Comparison of ENCODE assay signal across 8 cellular contexts in the genomic region with DNA sequence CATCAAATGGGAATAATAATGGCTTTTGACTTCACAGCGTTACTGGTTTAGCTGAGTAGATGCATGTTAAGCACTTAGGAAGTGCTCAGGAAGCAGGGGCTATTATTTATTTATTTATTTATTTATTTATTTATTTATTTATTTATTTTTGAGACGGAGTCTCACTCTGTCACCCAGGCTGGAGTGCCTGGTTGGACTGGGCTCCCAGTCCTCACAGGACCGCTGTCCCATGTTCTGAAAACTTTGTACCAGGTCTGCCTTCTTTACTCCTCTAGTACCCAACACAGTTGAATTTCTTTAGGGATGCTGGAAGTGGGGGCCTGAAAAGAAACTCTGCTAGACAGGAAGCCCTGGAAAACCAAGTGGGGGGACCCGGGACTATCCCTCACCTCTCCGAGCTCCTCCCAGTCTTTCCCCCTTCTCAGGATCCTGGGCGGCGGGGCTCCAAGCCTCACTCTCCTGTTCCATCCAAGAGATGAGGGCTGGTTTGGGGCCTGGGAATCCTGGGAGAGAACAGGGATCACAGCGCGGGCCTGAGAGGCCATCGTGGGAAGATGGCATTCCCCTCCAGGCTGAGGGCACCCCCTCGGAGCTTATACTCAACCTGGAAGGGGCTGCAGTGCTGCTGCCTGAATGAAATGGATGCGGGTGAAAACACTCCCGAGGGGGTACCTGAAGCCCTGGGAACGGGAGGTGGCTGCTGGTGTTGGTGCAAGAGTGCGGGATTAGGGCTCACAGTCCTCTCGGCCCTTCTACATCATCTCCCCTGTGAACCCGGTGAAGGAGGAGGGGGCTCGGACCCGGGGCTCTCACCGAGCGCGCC. TPM values are rescaled to one million over a fixed set of nuclear protein-coding genes. Genes with fewer than 3 reads are reported as not detected.
DNase-seq lines count a peak whose midpoint lies in the region; ATAC-seq and TF ChIP-seq lines count a peak whose summit lies in the region.

No MANE protein-coding gene starts in this region.

- H3K4me1 Mint-ChIP-seq in GM23338 (peaks cover 15% of the 10 kb centered on the region), osteocyte (ENCODE audit: unreplicated experiment) (peaks cover 19% of the 10 kb centered on the region)
- peaks cover 51% of the 10 kb centered on the region for H3K4me1 Mint-ChIP-seq in activated CD8-positive, alpha-beta T cell treated with anti-CD3 and anti-CD28 coated beads, Interleukin-2, amount 10 ng/mL, durations not matched to agents 7 days and 5 days (ENCODE audit: low read depth)

- no peaks in the 10 kb centered on the region for H3K9me2 ChIP-seq in GM23338 (ENCODE audit: insufficient read depth)

- POLR2A ChIA-PET in AG04449 (lab: Yijun Ruan, JAX) = interaction anchor here (1.7 to 2.4 kb wide), 3 partner anchors 13 to 36 kb away, joined by 4 to 23 read pairs (median 6); partner anchors contain the start of genes ZNF747, ZNF764 and ZNF785
- POLR2A ChIA-PET in activated CD8-positive, alpha-beta T cell treated with anti-CD3 and anti-CD28 coated beads, Interleukin-2, amount 10 ng/mL, durations not matched to agents 7 days and 5 days (lab: Charles Lee) = interaction anchor here (1.0 to 3.3 kb wide), 8 partner anchors 9 to 127 kb away, joined by 3 to 61 read pairs (median 15); partner anchors contain the start of genes ZNF747, ZNF764 and ZNF785

- DNase-seq in AG04449 (ENCODE audit: low read depth, low spot score) (no peak), GM23338 (ENCODE audit: low spot score) (peak; percentile 58), globus pallidus (ENCODE audit: low spot score) (peak; percentile 26), osteocyte (ENCODE audit: extremely low spot score, unreplicated experiment) (no peak), NCI-H2196 (lab: John Stamatoyannopoulos, UW; ENCODE audit: unreplicated experiment) (no peak), NCI-H2196 treated with DMSO at 0.1 percent for 48 hours (lab: John Stamatoyannopoulos, UW; ENCODE audit: unreplicated experiment) (no peak)
- no peak for DNase-seq in activated CD8-positive, alpha-beta T cell treated with anti-CD3 and anti-CD28 coated beads, Interleukin-2, amount 10 ng/mL, durations not matched to agents 7 days and 5 days

- H3K9me3 Mint-ChIP-seq in GM23338 (no peaks in the 10 kb centered on the region; the same call in 2 of the 3 replicates), osteocyte (ENCODE audit: unreplicated experiment) (no peaks in the 10 kb centered on the region)
- H3K9me3 Mint-ChIP-seq in activated CD8-positive, alpha-beta T cell treated with anti-CD3 and anti-CD28 coated beads, Interleukin-2, amount 10 ng/mL, durations not matched to agents 7 days and 5 days (ENCODE audit: insufficient read depth) = no peaks in the 10 kb centered on the region

- H3K79me2 ChIP-seq in GM23338 (replicated peaks; ENCODE audit: insufficient read depth) = no peaks in the 10 kb centered on the region

- H3K4me3 Mint-ChIP-seq in GM23338 = peak overlapping the region; percentile 96
- H3K4me3 Mint-ChIP-seq in activated CD8-positive, alpha-beta T cell treated with anti-CD3 and anti-CD28 coated beads, Interleukin-2, amount 10 ng/mL, durations not matched to agents 7 days and 5 days = peak overlapping the region; percentile 98
- H3K4me3 Mint-ChIP-seq in osteocyte (ENCODE audit: unreplicated experiment) = peak overlapping the region; percentile 90

- H3K27ac ChIP-seq in GM23338 (ENCODE audit: low read depth) = peak overlapping the region; percentile 72

- H3K4me3 ChIP-seq in AG04449 (ENCODE audit: low read depth, low read length) = peak overlapping the region; percentile 68
- H3K4me3 ChIP-seq in GM23338 = peak overlapping the region; percentile 76

- no peaks in the 10 kb centered on the region for H3K36me3 Mint-ChIP-seq in GM23338 (ENCODE audit: low read depth)
- peaks cover 14% of the 10 kb centered on the region for H3K36me3 Mint-ChIP-seq in activated CD8-positive, alpha-beta T cell treated with anti-CD3 and anti-CD28 coated beads, Interleukin-2, amount 10 ng/mL, durations not matched to agents 7 days and 5 days (ENCODE audit: low read depth)
- no peaks in the 10 kb centered on the region for H3K36me3 Mint-ChIP-seq in osteocyte (ENCODE audit: unreplicated experiment)

- CTCF ChIA-PET in AG04449 (lab: Yijun Ruan, JAX) = interaction anchor here (0.8 to 2.4 kb wide), 6 partner anchors 12 to 121 kb away, joined by 3 to 8 read pairs (median 5); partner anchors contain the start of genes PRR14 and ZNF764
- CTCF ChIA-PET in activated CD8-positive, alpha-beta T cell treated with anti-CD3 and anti-CD28 coated beads, Interleukin-2, amount 10 ng/mL, durations not matched to agents 7 days and 5 days (lab: Charles Lee) = interaction anchor here (2.4 to 3.0 kb wide), 5 partner anchors 13 to 141 kb away, joined by 11 to 30 read pairs (median 22); partner anchors contain the start of genes DCTPP1, ZNF747, ZNF764 and ZNF785

- no peaks in the 10 kb centered on the region for H3K36me3 ChIP-seq in GM23338 (ENCODE audit: insufficient read depth)

- peak overlapping the region; percentile 88 for H3K4me2 ChIP-seq in GM23338

- peaks cover 18% of the 10 kb centered on the region for H3K4me1 ChIP-seq in GM23338 (ENCODE audit: insufficient read depth)

- 0 out of 2 replicates have a peak, but pooled peaks cover 12% of the 10 kb centered on the region for H3F3A ChIP-seq in GM23338 (replicated peaks; ENCODE audit: low read depth)

- no peaks in the 10 kb centered on the region for H3K27me3 ChIP-seq in GM23338 (ENCODE audit: insufficient read depth)

- H3K27ac Mint-ChIP-seq in GM23338 = peak overlapping the region; percentile 92
- peak overlapping the region; percentile 91 for H3K27ac Mint-ChIP-seq in activated CD8-positive, alpha-beta T cell treated with anti-CD3 and anti-CD28 coated beads, Interleukin-2, amount 10 ng/mL, durations not matched to agents 7 days and 5 days
- H3K27ac Mint-ChIP-seq in osteocyte (ENCODE audit: unreplicated experiment) = peak overlapping the region; percentile 98

- ATAC-seq in GM23338 = peak; percentile 13
- no peak for ATAC-seq in activated CD8-positive, alpha-beta T cell treated with anti-CD3 and anti-CD28 coated beads, Interleukin-2, amount 10 ng/mL, durations not matched to agents 7 days and 5 days
- no peak for ATAC-seq in HG02870 (IDR thresholded peaks at IDR 0.05; ENCODE audit: unreplicated experiment)

- H3K27me3 Mint-ChIP-seq in GM23338 (ENCODE audit: insufficient read depth, low read depth, poor library complexity) (peaks cover 7% of the 10 kb centered on the region), osteocyte (ENCODE audit: unreplicated experiment) (peaks cover 3% of the 10 kb centered on the region)
- no peaks in the 10 kb centered on the region for H3K27me3 Mint-ChIP-seq in activated CD8-positive, alpha-beta T cell treated with anti-CD3 and anti-CD28 coated beads, Interleukin-2, amount 10 ng/mL, durations not matched to agents 7 days and 5 days (ENCODE audit: low read depth)

- TF ChIP-seq CTCF in AG04449 (IDR thresholded peaks at IDR 0.05; ENCODE audit: insufficient read depth, low read length, missing control alignments) (no peak), GM23338 (conservative IDR thresholded peaks at IDR 0.05; ENCODE audit: low read depth in 2 of 2) (no peak), osteocyte (IDR thresholded peaks at IDR 0.05) (no peak)

- peak overlapping the region; percentile 86 for H2AFZ ChIP-seq in GM23338

- H4K20me1 ChIP-seq in GM23338 (replicated peaks; ENCODE audit: insufficient read depth) = no peaks in the 10 kb centered on the region; the same call in 1 of the 2 replicates

TF ChIP-seq in GM23338, 12 proteins besides CTCF, POLR2A, EP300 and RAD21 (continues in another document):
- no peak for TF ChIP-seq NANOG (IDR thresholded peaks at IDR 0.05; ENCODE audit: borderline replicate concordance)
- no peak for TF ChIP-seq JUNB (IDR thresholded peaks at IDR 0.05; ENCODE audit: unreplicated experiment)
- TF ChIP-seq EZH2phosphoT487 (IDR thresholded peaks at IDR 0.05; ENCODE audit: unreplicated experiment) = no peak
- no peak for TF ChIP-seq CREB1 (CRISPR knock-in tag; IDR thresholded peaks at IDR 0.05; ENCODE audit: low read depth)

RNA-seq across cellular contexts. Expression of gene ZNF688, which starts 0.7 kb away (rescaled TPM):
- 1.3 and 4.0 TPM in 2 replicates for total RNA-seq in GM23338 (2014; rRNA removed; shearing (Covaris generic))
- polyA plus RNA-seq in GM23338 (2016; fragmentation: Nextera tagmentation; extraction: Ambion mirVana) = 4.4 and 6.2 TPM in 2 replicates
- total RNA-seq in activated CD8-positive, alpha-beta T cell treated with anti-CD3 and anti-CD28 coated beads, Interleukin-2, amount 10 ng/mL, durations not matched to agents 7 days and 5 days = 10 to 100 TPM; 12.5 to 13.4 TPM
- 10.9 and 11.3 TPM in 2 replicates for total RNA-seq in osteocyte

RNA-seq across cellular contexts. Expression of gene ZNF764, which starts 12.7 kb away (rescaled TPM):
- total RNA-seq in GM23338 (2014; rRNA removed; shearing (Covaris generic)) = 10.7 and 12.9 TPM in 2 replicates
- 5.6 and 6.0 TPM in 2 replicates for polyA plus RNA-seq in GM23338 (2016; fragmentation: Nextera tagmentation; extraction: Ambion mirVana)
- total RNA-seq in activated CD8-positive, alpha-beta T cell treated with anti-CD3 and anti-CD28 coated beads, Interleukin-2, amount 10 ng/mL, durations not matched to agents 7 days and 5 days = 10 to 100 TPM; 15.2 to 15.4 TPM
- 10.1 and 12.1 TPM in 2 replicates for total RNA-seq in osteocyte

RNA-seq across cellular contexts. Expression of gene ZNF785, which starts 14.7 kb away (rescaled TPM):
- 7.1 and 7.5 TPM in 2 replicates for total RNA-seq in GM23338 (2014; rRNA removed; shearing (Covaris generic))
- 4.9 and 5.4 TPM in 2 replicates for polyA plus RNA-seq in GM23338 (2016; fragmentation: Nextera tagmentation; extraction: Ambion mirVana)
- 10 to 100 TPM; 11.7 to 13.7 TPM for total RNA-seq in activated CD8-positive, alpha-beta T cell treated with anti-CD3 and anti-CD28 coated beads, Interleukin-2, amount 10 ng/mL, durations not matched to agents 7 days and 5 days
- 14.8 and 19.8 TPM in 2 replicates for total RNA-seq in osteocyte

RNA-seq across cellular contexts. Expression of gene ZNF747, which starts 36.2 kb away (rescaled TPM):
- total RNA-seq in GM23338 (2014; rRNA removed; shearing (Covaris generic)) = 10.8 and 12.6 TPM in 2 replicates
- polyA plus RNA-seq in GM23338 (2016; fragmentation: Nextera tagmentation; extraction: Ambion mirVana) = 3.0 and 4.2 TPM in 2 replicates
- 10 to 100 TPM in 1 of 2 experiments, 1 to 10 TPM in 1; 8.9 to 10.8 TPM for total RNA-seq in activated CD8-positive, alpha-beta T cell treated with anti-CD3 and anti-CD28 coated beads, Interleukin-2, amount 10 ng/mL, durations not matched to agents 7 days and 5 days
- total RNA-seq in osteocyte = 4.3 and 4.8 TPM in 2 replicates

RNA-seq across cellular contexts. Expression of gene ZNF689, which starts 39.4 kb away (rescaled TPM):
- 13.4 and 16.7 TPM in 2 replicates for total RNA-seq in GM23338 (2014; rRNA removed; shearing (Covaris generic))
- 5.3 and 5.9 TPM in 2 replicates for polyA plus RNA-seq in GM23338 (2016; fragmentation: Nextera tagmentation; extraction: Ambion mirVana)
- 10 to 100 TPM; 12.0 to 13.4 TPM for total RNA-seq in activated CD8-positive, alpha-beta T cell treated with anti-CD3 and anti-CD28 coated beads, Interleukin-2, amount 10 ng/mL, durations not matched to agents 7 days and 5 days
- 8.8 and 9.1 TPM in 2 replicates for total RNA-seq in osteocyte

Comparison
In these comparisons a context has a peak if more than half of its experiments do, and no peak if none do; other contexts are left out.
1. DNase-seq: peak in GM23338 (single experiment) and globus pallidus (single experiment); none in AG04449 (single experiment), activated CD8-positive, alpha-beta T cell treated with anti-CD3 and anti-CD28 coated beads, Interleukin-2, amount 10 ng/mL, durations not matched to agents 7 days and 5 days (single experiment), osteocyte (single experiment), NCI-H2196 (single experiment) and NCI-H2196 treated with DMSO at 0.1 percent for 48 hours (single experiment).
2. Peak in every context shown above with its lines, with median percentiles within 50 percentile points of each other: H3K27ac Mint-ChIP-seq and H3K4me3 Mint-ChIP-seq.